ENCODE assay signal across 17 cellular contexts in the genomic region with DNA sequence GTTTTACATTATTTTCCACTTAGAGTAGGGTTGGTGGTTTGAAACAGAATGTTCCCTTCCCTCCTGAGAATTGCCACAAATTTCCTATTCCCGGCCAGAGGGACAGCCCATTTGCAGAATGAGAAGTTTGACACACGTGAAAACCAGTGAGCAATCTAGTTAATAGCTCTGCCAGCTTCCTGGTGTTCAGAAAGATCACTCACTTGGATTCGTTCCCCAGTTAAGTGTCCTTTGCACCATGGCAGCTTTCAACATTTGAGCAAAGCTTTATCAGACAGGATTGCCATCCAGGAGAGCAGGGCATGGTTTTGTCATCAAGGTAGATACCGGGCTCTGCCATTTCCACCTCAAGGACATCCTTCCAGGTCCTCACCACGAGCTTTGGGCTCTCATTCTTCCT. TPM values are rescaled to one million over a fixed set of nuclear protein-coding genes. Genes with fewer than 3 reads are reported as not detected.
A peak's percentile ranks its signal among the peaks of the same experiment; 100 is the strongest.
DNase-seq lines count a peak whose midpoint lies in the region; ATAC-seq and TF ChIP-seq lines count a peak whose summit lies in the region.
"Had no signal": no experiment of that assay in that cellular context is flagged by ENCODE, and none has a peak within 500 bp of the region (broad histone marks: within the 10 kb centered on the region; RNA-seq: fewer than 3 reads in every experiment).

No MANE protein-coding gene starts in this region.

- no peaks in the 10 kb centered on the region for H3K36me3 Mint-ChIP-seq in stimulated activated naive B cell treated with anti-CD40 and anti-IgM and Interleukin-4, amounts not matched to agents 10 μg/mL and 1 μg/mL and 100 μg/mL, for 72 hours
- H3K36me3 Mint-ChIP-seq: CD8-positive, alpha-beta T cell had no signal

- H3K4me3 ChIP-seq in right lobe of liver (no peak overlapping the region), upper lobe of right lung (no peak overlapping the region)
- H3K4me3 ChIP-seq: BLaER1 treated with 17β-estradiol and CSF1 and Interleukin-3, amounts not matched to agents 10 nM and 100 nM; GM12878; GM23248; HAP-1 had no signal

- peaks cover 0 to 8% of the 10 kb centered on the region in 2 donors for H3K27me3 Mint-ChIP-seq in stimulated activated naive B cell treated with anti-CD40 and anti-IgM and Interleukin-4, amounts not matched to agents 10 μg/mL and 1 μg/mL and 100 μg/mL, for 72 hours
- H3K27me3 Mint-ChIP-seq: B cell had no signal

- no peaks in the 10 kb centered on the region for H3K27me3 ChIP-seq in right lobe of liver
- peaks cover 5% of the 10 kb centered on the region for H3K27me3 ChIP-seq in upper lobe of right lung
- H3K27me3 ChIP-seq: BLaER1 treated with 17β-estradiol and CSF1 and Interleukin-3, amounts not matched to agents 10 nM and 100 nM had no signal

- H3K27ac Mint-ChIP-seq in stimulated activated naive B cell treated with anti-CD40 and anti-IgM and Interleukin-4, amounts not matched to agents 10 μg/mL and 1 μg/mL and 100 μg/mL, for 72 hours, result no peak overlapping the region
- H3K27ac Mint-ChIP-seq: B cell had no signal

- peak; percentile 32 for ATAC-seq in left ventricle myocardium superior
- no peak for ATAC-seq in Right ventricle myocardium inferior
- ATAC-seq in right lobe of liver, result peak; percentile 95 to 98 (median 98)
- peak; percentile 51 for ATAC-seq in upper lobe of right lung
- ATAC-seq in stimulated activated naive B cell treated with anti-CD40 and anti-IgM and Interleukin-4, amounts not matched to agents 10 μg/mL and 1 μg/mL and 100 μg/mL, for 72 hours (replicated peaks), result no peak
- ATAC-seq: CD8-positive, alpha-beta T cell; GM12878 had no signal

- no peaks in the 10 kb centered on the region for H3K9me3 ChIP-seq in right lobe of liver
- H3K9me3 ChIP-seq in upper lobe of right lung, result no peaks in the 10 kb centered on the region
- H3K9me3 ChIP-seq: HAP-1 had no signal

- no peak overlapping the region for H3K4me3 Mint-ChIP-seq in stimulated activated naive B cell treated with anti-CD40 and anti-IgM and Interleukin-4, amounts not matched to agents 10 μg/mL and 1 μg/mL and 100 μg/mL, for 72 hours
- H3K4me3 Mint-ChIP-seq: B cell; CD8-positive, alpha-beta T cell had no signal

- no peak for TF ChIP-seq CTCF in right lobe of liver (IDR thresholded peaks at IDR 0.05)
- TF ChIP-seq CTCF in upper lobe of right lung (IDR thresholded peaks at IDR 0.05), result no peak

- H3K4me1 ChIP-seq in right lobe of liver (no peaks in the 10 kb centered on the region), upper lobe of right lung (no peaks in the 10 kb centered on the region)
- H3K4me1 ChIP-seq: HAP-1 had no signal

- no peaks in the 10 kb centered on the region for H3K36me3 ChIP-seq in right lobe of liver
- H3K36me3 ChIP-seq in upper lobe of right lung, result no peaks in the 10 kb centered on the region
- H3K36me3 ChIP-seq: BLaER1 treated with 17β-estradiol and CSF1 and Interleukin-3, amounts not matched to agents 10 nM and 100 nM; HAP-1 had no signal

- TF ChIP-seq POLR2A in right lobe of liver (IDR thresholded peaks at IDR 0.05), result no peak

- H3K27ac ChIP-seq in right lobe of liver (peak overlapping the region in 2 of 3 donors; percentile 36 to 41), upper lobe of right lung (no peak overlapping the region)
- H3K27ac ChIP-seq: BLaER1 treated with 17β-estradiol and CSF1 and Interleukin-3, amounts not matched to agents 10 nM and 100 nM; GM23248; HL-60 had no signal

- H3K9me3 Mint-ChIP-seq in stimulated activated naive B cell treated with anti-CD40 and anti-IgM and Interleukin-4, amounts not matched to agents 10 μg/mL and 1 μg/mL and 100 μg/mL, for 72 hours, result no peaks in the 10 kb centered on the region
- H3K9me3 Mint-ChIP-seq: CD8-positive, alpha-beta T cell had no signal

- DNase-seq in left ventricle myocardium superior (no peak), Right ventricle myocardium inferior (ENCODE audit: missing footprints) (no peak), cerebellum (ENCODE audit: low spot score) (peak; percentile 57), right lobe of liver (peak in 1 of 3 donors; percentile 81), upper lobe of right lung (no peak)
- DNase-seq in stimulated activated CD4-positive, alpha-beta T cell treated with anti-CD3 and anti-CD28 coated beads, Interleukin-4, amount 100 ng/mL, for 1 hour, result no peak
- no peak for DNase-seq in stimulated activated naive B cell treated with anti-CD40 and anti-IgM and Interleukin-4, amounts not matched to agents 10 μg/mL and 1 μg/mL and 100 μg/mL, for 72 hours
- DNase-seq: Calu3, DMS79 treated with DMSO at 0.1 percent for 48 hours, GM23248, IMR-90 had no signal

- intact Hi-C loops in left ventricle myocardium superior (cut with micrococcal nuclease), result no loop called here
- intact Hi-C loops in Right ventricle myocardium inferior (cut with DNase I), result no loop called here
- intact Hi-C loops in right lobe of liver (cut with DNase I), result no loop called here
- intact Hi-C loops in upper lobe of right lung (cut with DNase I), result no loop called here

- 24% methylated on average over 5 of the region's 5 CpGs for WGBS in right lobe of liver (ENCODE audit: insufficient coverage, low coverage, low lambda C conversion rate, missing lambda C conversion rate)

- peaks cover 6% of the 10 kb centered on the region in 2 donors for H3K4me1 Mint-ChIP-seq in stimulated activated naive B cell treated with anti-CD40 and anti-IgM and Interleukin-4, amounts not matched to agents 10 μg/mL and 1 μg/mL and 100 μg/mL, for 72 hours

RNA-seq across cellular contexts. Expression of a gene that starts 28.2 kb away (rescaled TPM):
- total RNA-seq in left ventricle myocardium superior (7.9 TPM), Right ventricle myocardium inferior (10.6 TPM), cerebellum (4.0 TPM), right lobe of liver (10 to 100 TPM in 1 of 6 experiments, 1 to 10 TPM in 5; 4.2 to 23.4 (median 6.1) TPM), upper lobe of right lung (25.6 TPM)

RNA-seq across cellular contexts. Expression of a gene that starts 47.5 kb away (rescaled TPM):
- total RNA-seq in left ventricle myocardium superior, result 663 TPM
- total RNA-seq in Right ventricle myocardium inferior, result 782 TPM
- total RNA-seq in cerebellum, result 498 TPM
- 100 to 1,000 TPM; 174 to 362 (median 317) TPM for total RNA-seq in right lobe of liver
- total RNA-seq in upper lobe of right lung, result 806 TPM

Comparison
In these comparisons a context has a peak if more than half of its experiments do, and no peak if none do; other contexts are left out.
1. ATAC-seq: peak in left ventricle myocardium superior (single experiment), right lobe of liver (4 of 4) and upper lobe of right lung (single experiment); none in Right ventricle myocardium inferior (single experiment) and stimulated activated naive B cell treated with anti-CD40 and anti-IgM and Interleukin-4, amounts not matched to agents 10 μg/mL and 1 μg/mL and 100 μg/mL, for 72 hours (0 of 2).